ENCODE assay signal across 7 cellular contexts in the genomic region with DNA sequence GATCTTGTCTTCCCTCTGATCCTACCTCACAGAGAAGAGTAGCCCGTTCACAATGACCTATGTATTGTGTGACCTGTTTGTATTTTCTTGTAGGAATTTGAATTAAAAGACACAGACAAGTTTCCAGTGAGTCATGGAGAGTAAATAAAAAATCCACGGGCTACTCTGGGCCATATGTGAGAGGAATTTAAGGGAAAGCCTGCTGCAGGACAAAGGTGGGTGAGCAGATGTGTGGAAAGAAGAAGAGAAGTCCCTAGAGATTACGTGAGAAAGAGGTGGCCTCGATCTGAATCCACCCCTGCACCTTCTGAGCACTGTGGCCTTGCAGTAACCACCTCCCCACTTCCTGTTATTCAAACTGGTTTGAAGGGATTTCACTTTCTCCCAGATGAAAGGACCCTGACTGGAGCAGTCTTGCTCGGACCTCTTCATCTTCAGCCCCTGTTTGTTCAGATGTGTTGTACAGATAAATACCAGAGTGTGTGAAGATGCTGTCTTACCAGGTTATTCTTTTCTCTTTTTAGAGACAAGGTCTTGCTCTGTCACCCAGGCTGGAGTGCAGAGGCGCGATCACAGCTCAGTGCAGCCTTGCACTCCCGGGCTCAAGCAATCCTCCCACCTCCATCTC.
DNase-seq lines count a peak whose midpoint lies in the region; ATAC-seq lines count a peak whose summit lies in the region.

No MANE protein-coding gene starts in this region.

- DNase-seq in HT1080 (ENCODE audit: low read depth) (peak; percentile 27), germinal center (ENCODE audit: low spot score) (peak; percentile 5), dermis blood vessel endothelial cell (no peak), Karpas-422 (no peak), mucosa of gallbladder (ENCODE audit: low spot score) (no peak)

- H3K4me3 ChIP-seq in Karpas-422 (ENCODE audit: low read length) = no peak overlapping the region

- no peaks in the 10 kb centered on the region for H3K27me3 ChIP-seq in Karpas-422 (ENCODE audit: low read length)

- no peaks in the 10 kb centered on the region for H3K79me2 ChIP-seq in Karpas-422 (ENCODE audit: low read length)

- no peaks in the 10 kb centered on the region for H3K9me2 ChIP-seq in Karpas-422 (replicated peaks; ENCODE audit: insufficient read depth, low read length)

- no peaks in the 10 kb centered on the region for H4K20me1 ChIP-seq in Karpas-422 (ENCODE audit: insufficient read depth, low read depth, low read length)

- H3K36me3 ChIP-seq in Karpas-422 (ENCODE audit: insufficient read depth, low read length) = no peaks in the 10 kb centered on the region

- no peak overlapping the region for H3K9ac ChIP-seq in Karpas-422 (ENCODE audit: low read length)

- H3K4me1 ChIP-seq in Karpas-422 (ENCODE audit: low read length) = peaks cover 8% of the 10 kb centered on the region

- no peak overlapping the region for H2AFZ ChIP-seq in Karpas-422 (ENCODE audit: low read length)

- H3K4me2 ChIP-seq in Karpas-422 (ENCODE audit: low read depth, low read length, poor library complexity, severe bottlenecking) = no peak overlapping the region

- ATAC-seq in GM18517 (IDR thresholded peaks at IDR 0.05; ENCODE audit: unreplicated experiment) (peak; percentile 79), GM21529 (IDR thresholded peaks at IDR 0.05; ENCODE audit: unreplicated experiment) (peak; percentile 89)

- no peak overlapping the region for H3K27ac ChIP-seq in Karpas-422 (ENCODE audit: low read length)

- no peaks in the 10 kb centered on the region for H3K9me3 ChIP-seq in Karpas-422 (ENCODE audit: low read length)

Comparison
In these comparisons a context has a peak if more than half of its experiments do, and no peak if none do; other contexts are left out.
1. DNase-seq: peak in HT1080 (single experiment) and germinal center (single experiment); none in dermis blood vessel endothelial cell (single experiment), Karpas-422 (single experiment) and mucosa of gallbladder (single experiment).